36 cellular contexts compared by ENCODE assay signal in the genomic region with DNA sequence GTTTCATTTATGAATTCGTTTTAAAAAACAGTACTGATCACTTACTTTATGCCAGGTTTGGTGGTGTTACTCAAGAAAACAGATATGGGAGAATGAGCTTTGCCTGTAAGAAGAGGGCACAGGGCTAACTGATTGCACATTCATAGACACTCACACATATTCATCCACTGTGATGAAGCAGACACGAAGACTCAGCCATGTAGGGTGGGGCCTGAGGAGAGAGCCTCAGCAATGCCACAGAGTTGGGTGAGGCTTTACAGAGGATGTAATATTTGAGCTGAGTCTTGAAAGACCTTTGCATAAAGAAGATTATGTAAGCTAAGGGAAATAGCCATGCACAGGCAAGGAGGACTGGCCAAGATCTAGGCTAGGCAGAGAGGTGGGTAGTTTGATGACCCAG.
DNase-seq lines count a peak whose midpoint lies in the region; ATAC-seq and TF ChIP-seq lines count a peak whose summit lies in the region.
"Had no signal": no experiment of that assay in that cellular context is flagged by ENCODE, and none has a peak within 500 bp of the region (broad histone marks: within the 10 kb centered on the region; RNA-seq: fewer than 3 reads in every experiment).

No MANE protein-coding gene starts in this region.

- no peak overlapping the region for H4K91ac ChIP-seq in IMR-90 (ENCODE audit: insufficient read depth, low read depth, low read length)

- H3K14ac ChIP-seq in IMR-90 (replicated peaks; ENCODE audit: low read depth, low read length) = 0 out of 2 replicates have a peak overlapping the region, but pooled peaks have one; percentile 15

- H2AK5ac ChIP-seq in IMR-90 (ENCODE audit: low read depth, low read length) = 0 out of 2 replicates have a peak overlapping the region, but pooled peaks have one; percentile 62

- no peak overlapping the region for H3K56ac ChIP-seq in IMR-90 (ENCODE audit: extremely low read depth, insufficient read depth, low read length)

- in situ Hi-C loops in IMR-90 (cut with MboI; ENCODE audit: low sequenced_read_pairs) = no loop called here

- H2BK120ac ChIP-seq in IMR-90 (ENCODE audit: low read depth, low read length) = no peak overlapping the region

- CTCF ChIA-PET in IMR-90 (lab: Yijun Ruan, JAX) = no interaction called here
- CTCF ChIA-PET in activated CD4-positive, alpha-beta T cell treated with anti-CD3 and anti-CD28 coated beads for 36 hours (lab: Charles Lee) = no interaction called here

- H3K4me3 Mint-ChIP-seq in stimulated activated memory B cell treated with anti-CD40 and anti-IgM and Interleukin-4, amounts not matched to agents 10 μg/mL and 1 μg/mL and 100 μg/mL, for 72 hours = no peak overlapping the region
- no peak overlapping the region for H3K4me3 Mint-ChIP-seq in activated CD4-positive, alpha-beta T cell treated with anti-CD3 and anti-CD28 coated beads for 36 hours
- H3K4me3 Mint-ChIP-seq in activated T-cell treated with anti-CD3 and anti-CD28 coated beads, Interleukin-2, amount 50 U/mL, for 4 hours = no peak overlapping the region
- H3K4me3 Mint-ChIP-seq: activated CD8-positive, alpha-beta T cell treated with anti-CD3 and anti-CD28 coated beads, Interleukin-2, amount 10 ng/mL, durations not matched to agents 7 days and 5 days; CD8-positive, alpha-beta memory T cell; effector memory CD8-positive, alpha-beta T cell; mesothelial cell of epicardium; naive thymus-derived CD4-positive, alpha-beta T cell had no signal

- no peak overlapping the region for H3K4me2 ChIP-seq in IMR-90 (ENCODE audit: low read depth, low read length)
- H3K4me2 ChIP-seq: smooth muscle cell had no signal

- POLR2A ChIA-PET in IMR-90 (lab: Charles Lee; ENCODE audit: unreplicated experiment) = no interaction called here
- POLR2A ChIA-PET in activated CD4-positive, alpha-beta T cell treated with anti-CD3 and anti-CD28 coated beads for 36 hours (lab: Charles Lee) = no interaction called here

- no peaks in the 10 kb centered on the region for H3K36me3 ChIP-seq in IMR-90 (ENCODE audit: control insufficient read depth, insufficient read depth, low read length)
- H3K36me3 ChIP-seq: BE2C, colonic mucosa, neutrophil, right atrium auricular region had no signal

- no peaks in the 10 kb centered on the region for H3K9me3 ChIP-seq in IMR-90 (ENCODE audit: control insufficient read depth, insufficient read depth, low read length)
- H3K9me3 ChIP-seq: BE2C, colonic mucosa, neutrophil, right atrium auricular region, testis had no signal

- no peak overlapping the region for H4K8ac ChIP-seq in IMR-90 (ENCODE audit: low read depth in 2 of 2, low read length in 2 of 2)

- TF ChIP-seq POLR2A in IMR-90 (IDR thresholded peaks at IDR 0.05; ENCODE audit: low read depth, low read length) = no peak

- H2BK5ac ChIP-seq in IMR-90 (ENCODE audit: low read depth, low read length, poor library complexity, severe bottlenecking) = no peak overlapping the region

- H3K27me3 ChIP-seq in IMR-90 (ENCODE audit: control insufficient read depth, insufficient read depth, low read length) = no peaks in the 10 kb centered on the region
- H3K27me3 ChIP-seq: BE2C, colonic mucosa, neutrophil, right atrium auricular region, testis had no signal

- H3K23ac ChIP-seq in IMR-90 (ENCODE audit: low read depth, low read length) = no peak overlapping the region

- no peak for TF ChIP-seq RAD21 in IMR-90 (IDR thresholded peaks at IDR 0.05; ENCODE audit: low read length)

- H2BK15ac ChIP-seq in IMR-90 (ENCODE audit: low read depth, low read length) = no peak overlapping the region

- H2AK9ac ChIP-seq in IMR-90 (replicated peaks; ENCODE audit: low read depth, low read length, poor library complexity) = no peak overlapping the region

- BruUV-seq in IMR-90 (replicated peaks; lab: Mats Ljungman, UMichigan) = no TSS peak

- H3K27me3 Mint-ChIP-seq in stimulated activated memory B cell treated with anti-CD40 and anti-IgM and Interleukin-4, amounts not matched to agents 10 μg/mL and 1 μg/mL and 100 μg/mL, for 72 hours = no peaks in the 10 kb centered on the region
- H3K27me3 Mint-ChIP-seq in activated CD4-positive, alpha-beta T cell treated with anti-CD3 and anti-CD28 coated beads for 36 hours = no peaks in the 10 kb centered on the region
- H3K27me3 Mint-ChIP-seq in activated T-cell treated with anti-CD3 and anti-CD28 coated beads, Interleukin-2, amount 50 U/mL, for 4 hours (ENCODE audit: low read depth) = no peaks in the 10 kb centered on the region
- H3K27me3 Mint-ChIP-seq: CD8-positive, alpha-beta memory T cell; effector memory CD8-positive, alpha-beta T cell; naive thymus-derived CD4-positive, alpha-beta T cell had no signal

- no peaks in the 10 kb centered on the region for H3K79me1 ChIP-seq in IMR-90 (ENCODE audit: low read depth in 1 of 2, low read length in 2 of 2)

- no peaks in the 10 kb centered on the region for H4K20me1 ChIP-seq in IMR-90 (ENCODE audit: insufficient read depth, low read length)

- no peak overlapping the region for H3K27ac ChIP-seq in IMR-90 (ENCODE audit: insufficient read depth, low read length)
- H3K27ac ChIP-seq: colonic mucosa, neutrophil, right atrium auricular region, testis, VCaP had no signal

- H3K18ac ChIP-seq in IMR-90 (ENCODE audit: low read depth, low read length) = no peak overlapping the region

- WGBS in IMR-90 (ENCODE audit: extremely low coverage in 2 of 2, insufficient read length in 1 of 2), 2 experiments = no CpG with 5 or more reads among the region's 2 CpGs

- dilution Hi-C loops in IMR-90 (cut with HindIII; ENCODE audit: low sequenced_read_pairs, unreplicated experiment) = no loop called here

- H3K4ac ChIP-seq in IMR-90 (ENCODE audit: low read depth, low read length) = no peak overlapping the region

- H3K9me1 ChIP-seq in IMR-90 (ENCODE audit: insufficient read depth, low read length) = no peaks in the 10 kb centered on the region

- no peak overlapping the region for H3K4me3 ChIP-seq in IMR-90 (ENCODE audit: insufficient read depth, low read depth, low read length)
- H3K4me3 ChIP-seq: colonic mucosa, right atrium auricular region, smooth muscle cell, testis had no signal

- no peaks in the 10 kb centered on the region for H3K9me3 Mint-ChIP-seq in stimulated activated memory B cell treated with anti-CD40 and anti-IgM and Interleukin-4, amounts not matched to agents 10 μg/mL and 1 μg/mL and 100 μg/mL, for 72 hours
- no peaks in the 10 kb centered on the region for H3K9me3 Mint-ChIP-seq in activated CD4-positive, alpha-beta T cell treated with anti-CD3 and anti-CD28 coated beads for 36 hours (ENCODE audit: low read depth)
- no peaks in the 10 kb centered on the region for H3K9me3 Mint-ChIP-seq in activated T-cell treated with anti-CD3 and anti-CD28 coated beads, Interleukin-2, amount 50 U/mL, for 4 hours
- H3K9me3 Mint-ChIP-seq: mesothelial cell of epicardium had no signal

- TF ChIP-seq CTCF in IMR-90 (conservative IDR thresholded peaks at IDR 0.05; ENCODE audit: low read depth, low read length) = no peak

- no peak for ATAC-seq in IMR-90 (ENCODE audit: low read depth)
- ATAC-seq in stimulated activated memory B cell treated with anti-CD40 and anti-IgM and Interleukin-4, amounts not matched to agents 10 μg/mL and 1 μg/mL and 100 μg/mL, for 72 hours = peak; percentile 55
- no peak for ATAC-seq in activated CD4-positive, alpha-beta T cell treated with anti-CD3 and anti-CD28 coated beads for 36 hours
- ATAC-seq in activated T-cell treated with anti-CD3 and anti-CD28 coated beads, Interleukin-2, amount 50 U/mL, for 4 hours = no peak
- ATAC-seq: activated CD8-positive, alpha-beta T cell treated with anti-CD3 and anti-CD28 coated beads, Interleukin-2, amount 10 ng/mL, durations not matched to agents 7 days and 5 days; activated naive CD4-positive, alpha-beta T cell treated with anti-CD3 and anti-CD28 coated beads, Interleukin-2, amount 50 U/mL, for 72 hours; effector memory CD8-positive, alpha-beta T cell; HepG2; left ventricle myocardium superior; naive thymus-derived CD4-positive, alpha-beta T cell; Panc1 had no signal

- DNase-seq in NCI-H82 (lab: John Stamatoyannopoulos, UW) (peak; percentile 13), NCI-H82 treated with DMSO at 0.1 percent for 48 hours (lab: John Stamatoyannopoulos, UW; ENCODE audit: unreplicated experiment) (no peak), IMR-90 (no peak), dedifferentiated amniotic fluid mesenchymal stem cell (ENCODE audit: extremely low spot score) (peak; percentile 16), NCI-H1694 treated with DMSO at 0.1 percent for 48 hours (lab: John Stamatoyannopoulos, UW) (no peak)
- DNase-seq in activated CD4-positive, alpha-beta T cell treated with anti-CD3 and anti-CD28 coated beads for 36 hours = no peak
- DNase-seq in activated T-cell treated with anti-CD3 and anti-CD28 coated beads, Interleukin-2, amount 50 U/mL, for 4 hours = no peak
- DNase-seq: activated CD4-positive, alpha-beta T cell treated with anti-CD3 and anti-CD28 coated beads for 4 hours; activated CD8-positive, alpha-beta T cell treated with anti-CD3 and anti-CD28 coated beads, Interleukin-2, amount 10 ng/mL, durations not matched to agents 7 days and 5 days; anterior cingulate cortex; BE2C; CD8-positive, alpha-beta memory T cell; colonic mucosa; effector memory CD8-positive, alpha-beta T cell; HCEC 1CT; Kasumi-1; kidney; left ventricle myocardium superior; naive thymus-derived CD4-positive, alpha-beta T cell; NCI-H1436; NCI-H526; posterior cingulate gyrus; SIG-M5; stimulated activated naive CD4-positive, alpha-beta T cell treated with Interleukin-2 at 50 U/mL for 16 hours; SW 1271; T-helper 9 cell; testis had no signal

- H2BK20ac ChIP-seq in IMR-90 (ENCODE audit: low read depth, low read length) = no peak overlapping the region

- H3K4me1 Mint-ChIP-seq in stimulated activated memory B cell treated with anti-CD40 and anti-IgM and Interleukin-4, amounts not matched to agents 10 μg/mL and 1 μg/mL and 100 μg/mL, for 72 hours = peaks cover 11% of the 10 kb centered on the region
- no peaks in the 10 kb centered on the region for H3K4me1 Mint-ChIP-seq in activated CD4-positive, alpha-beta T cell treated with anti-CD3 and anti-CD28 coated beads for 36 hours
- no peaks in the 10 kb centered on the region for H3K4me1 Mint-ChIP-seq in activated T-cell treated with anti-CD3 and anti-CD28 coated beads, Interleukin-2, amount 50 U/mL, for 4 hours (ENCODE audit: low read depth)
- H3K4me1 Mint-ChIP-seq: CD8-positive, alpha-beta memory T cell; mesothelial cell of epicardium; naive thymus-derived CD4-positive, alpha-beta T cell had no signal

- no peak overlapping the region for H4K5ac ChIP-seq in IMR-90 (ENCODE audit: low read depth, low read length)

- H3K4me1 ChIP-seq in IMR-90 (ENCODE audit: control insufficient read depth, insufficient read depth, low read length) = no peaks in the 10 kb centered on the region
- H3K4me1 ChIP-seq: BE2C, colonic mucosa, right atrium auricular region, testis had no signal

- H3K27ac Mint-ChIP-seq in stimulated activated memory B cell treated with anti-CD40 and anti-IgM and Interleukin-4, amounts not matched to agents 10 μg/mL and 1 μg/mL and 100 μg/mL, for 72 hours = no peak overlapping the region
- H3K27ac Mint-ChIP-seq in activated CD4-positive, alpha-beta T cell treated with anti-CD3 and anti-CD28 coated beads for 36 hours = no peak overlapping the region
- H3K27ac Mint-ChIP-seq: activated CD8-positive, alpha-beta T cell treated with anti-CD3 and anti-CD28 coated beads, Interleukin-2, amount 10 ng/mL, durations not matched to agents 7 days and 5 days; activated naive CD4-positive, alpha-beta T cell treated with anti-CD3 and anti-CD28 coated beads, Interleukin-2, amount 50 U/mL, for 72 hours; CD8-positive, alpha-beta memory T cell; effector memory CD8-positive, alpha-beta T cell; mesothelial cell of epicardium; naive thymus-derived CD4-positive, alpha-beta T cell had no signal

- no peak overlapping the region for H2AFZ ChIP-seq in IMR-90 (replicated peaks; ENCODE audit: low read length, poor library complexity)

- H3K36me3 Mint-ChIP-seq in stimulated activated memory B cell treated with anti-CD40 and anti-IgM and Interleukin-4, amounts not matched to agents 10 μg/mL and 1 μg/mL and 100 μg/mL, for 72 hours = no peaks in the 10 kb centered on the region
- H3K36me3 Mint-ChIP-seq in activated CD4-positive, alpha-beta T cell treated with anti-CD3 and anti-CD28 coated beads for 36 hours (ENCODE audit: low read depth) = no peaks in the 10 kb centered on the region
- H3K36me3 Mint-ChIP-seq in activated T-cell treated with anti-CD3 and anti-CD28 coated beads, Interleukin-2, amount 50 U/mL, for 4 hours (ENCODE audit: insufficient read depth) = no peaks in the 10 kb centered on the region
- H3K36me3 Mint-ChIP-seq: activated naive CD4-positive, alpha-beta T cell treated with anti-CD3 and anti-CD28 coated beads, Interleukin-2, amount 50 U/mL, for 72 hours; CD8-positive, alpha-beta memory T cell; mesothelial cell of epicardium; naive thymus-derived CD4-positive, alpha-beta T cell had no signal

- intact Hi-C loops in IMR-90 (cut with micrococcal nuclease) = no loop called here
- intact Hi-C loops in activated CD4-positive, alpha-beta T cell treated with anti-CD3 and anti-CD28 coated beads for 36 hours (cut with DNase I, micrococcal nuclease) = no loop called here

- no peak overlapping the region for H3K9ac ChIP-seq in IMR-90 (ENCODE audit: low read depth, low read length)

Comparison
In these comparisons a context has a peak if more than half of its experiments do, and no peak if none do; other contexts are left out.
1. DNase-seq: peak in NCI-H82 (single experiment) and dedifferentiated amniotic fluid mesenchymal stem cell (single experiment); none in NCI-H82 treated with DMSO at 0.1 percent for 48 hours (single experiment), IMR-90 (single experiment), activated CD4-positive, alpha-beta T cell treated with anti-CD3 and anti-CD28 coated beads for 36 hours (single experiment), NCI-H1694 treated with DMSO at 0.1 percent for 48 hours (single experiment) and activated T-cell treated with anti-CD3 and anti-CD28 coated beads, Interleukin-2, amount 50 U/mL, for 4 hours (single experiment).